ENCODE assay signal across 1 cellular context in the genomic region with DNA sequence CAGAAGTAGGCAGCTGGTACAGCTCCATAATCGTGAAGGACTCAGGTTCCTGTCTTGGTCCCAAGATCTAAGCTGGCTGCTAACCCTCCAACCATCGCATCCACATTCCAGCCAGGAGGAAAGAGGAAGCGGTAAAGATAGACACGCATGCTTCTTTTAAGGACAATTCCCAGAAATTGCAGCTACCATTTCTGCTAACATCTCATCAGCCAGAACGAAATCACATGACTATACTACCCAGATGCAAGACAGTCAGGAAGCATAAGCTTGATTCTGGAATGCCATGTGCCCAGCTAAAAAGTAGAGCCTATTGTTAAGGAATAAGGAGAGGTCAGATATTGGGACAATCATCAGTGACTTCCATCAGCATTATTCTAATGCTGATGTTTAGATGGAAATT.
TF ChIP-seq lines count a peak whose summit lies in the region.

No MANE protein-coding gene starts in this region.

TF ChIP-seq in K562, 482 proteins besides CTCF, POLR2A, EP300 and RAD21:
- TF ChIP-seq TEAD4 (IDR thresholded peaks at IDR 0.05; ENCODE audit: low read length) (peak; percentile 36; the same call in 1 of the 2 replicates), TEAD4 (CRISPR knock-in tag; IDR thresholded peaks at IDR 0.05; ENCODE audit: borderline replicate concordance) (no peak), BDP1 (IDR thresholded peaks at IDR 0.05; ENCODE audit: insufficient read depth, insufficient read length) (no peak), CTBP1 (IDR thresholded peaks at IDR 0.05; ENCODE audit: borderline replicate concordance) (peak; percentile 30; the same call in 1 of the 2 replicates), SPI1 (IDR thresholded peaks at IDR 0.05; ENCODE audit: borderline replicate concordance, low read depth, low read length) (peak; percentile 80; the same call in 1 of the 2 replicates), NFXL1 (CRISPR knock-in tag; IDR thresholded peaks at IDR 0.05) (no peak), NFATC3 (IDR thresholded peaks at IDR 0.05) (no peak)
- TF ChIP-seq, protein P1, sequence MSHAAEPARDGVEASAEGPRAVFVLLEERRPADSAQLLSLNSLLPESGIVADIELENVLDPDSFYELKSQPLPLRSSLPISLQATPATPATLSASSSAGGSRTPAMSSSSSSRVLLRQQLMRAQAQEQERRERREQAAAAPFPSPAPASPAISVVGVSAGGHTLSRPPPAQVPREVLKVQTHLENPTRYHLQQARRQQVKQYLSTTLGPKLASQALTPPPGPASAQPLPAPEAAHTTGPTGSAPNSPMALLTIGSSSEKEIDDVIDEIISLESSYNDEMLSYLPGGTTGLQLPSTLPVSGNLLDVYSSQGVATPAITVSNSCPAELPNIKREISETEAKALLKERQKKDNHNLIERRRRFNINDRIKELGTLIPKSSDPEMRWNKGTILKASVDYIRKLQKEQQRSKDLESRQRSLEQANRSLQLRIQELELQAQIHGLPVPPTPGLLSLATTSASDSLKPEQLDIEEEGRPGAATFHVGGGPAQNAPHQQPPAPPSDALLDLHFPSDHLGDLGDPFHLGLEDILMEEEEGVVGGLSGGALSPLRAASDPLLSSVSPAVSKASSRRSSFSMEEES (CRISPR knock-in tag; IDR thresholded peaks at IDR 0.05) = peak; percentile 78
TF ChIP-seq in K562: peak in this region for 4.
